ENCODE assay signal across 1 cellular context in the genomic region with DNA sequence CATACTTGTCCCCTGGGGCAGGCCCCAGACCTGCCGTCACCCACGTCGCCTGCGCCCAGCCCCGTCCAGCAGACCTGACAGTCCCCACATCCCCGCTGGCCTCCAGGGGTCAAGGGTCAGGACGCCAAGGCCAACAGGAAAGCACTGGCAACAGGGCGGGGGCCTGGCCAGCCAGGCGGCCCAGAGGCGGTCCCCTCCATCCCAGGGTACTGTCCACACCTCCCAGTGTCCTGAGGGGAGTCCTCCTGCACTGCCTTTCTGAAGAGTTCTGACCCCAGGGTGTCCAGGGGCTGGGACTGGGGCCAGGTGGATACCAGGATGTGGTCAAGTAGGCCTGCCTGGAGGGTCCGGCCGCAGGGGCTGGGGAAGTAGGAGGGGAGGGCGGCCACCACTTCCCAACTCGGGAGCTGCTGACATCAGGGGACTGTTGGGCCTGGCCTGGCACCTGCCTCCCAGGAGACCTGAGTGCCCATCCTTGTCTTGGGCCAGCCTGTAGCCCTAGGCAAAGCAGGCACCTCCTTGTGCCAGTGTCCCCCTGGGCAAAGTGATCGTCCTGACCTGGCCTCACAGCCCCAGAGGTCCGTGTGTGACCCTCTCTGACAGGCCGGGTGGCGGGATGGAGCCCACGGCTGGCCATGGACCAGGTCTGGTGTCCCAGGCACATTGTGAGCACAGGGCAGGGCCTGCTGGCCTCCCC.
TF ChIP-seq lines count a peak whose summit lies in the region.

No MANE protein-coding gene starts in this region.

TF ChIP-seq in HepG2, 621 proteins besides CTCF, POLR2A, EP300 and RAD21 (continued from another document and continues in another):
- TF ChIP-seq, protein P1, sequence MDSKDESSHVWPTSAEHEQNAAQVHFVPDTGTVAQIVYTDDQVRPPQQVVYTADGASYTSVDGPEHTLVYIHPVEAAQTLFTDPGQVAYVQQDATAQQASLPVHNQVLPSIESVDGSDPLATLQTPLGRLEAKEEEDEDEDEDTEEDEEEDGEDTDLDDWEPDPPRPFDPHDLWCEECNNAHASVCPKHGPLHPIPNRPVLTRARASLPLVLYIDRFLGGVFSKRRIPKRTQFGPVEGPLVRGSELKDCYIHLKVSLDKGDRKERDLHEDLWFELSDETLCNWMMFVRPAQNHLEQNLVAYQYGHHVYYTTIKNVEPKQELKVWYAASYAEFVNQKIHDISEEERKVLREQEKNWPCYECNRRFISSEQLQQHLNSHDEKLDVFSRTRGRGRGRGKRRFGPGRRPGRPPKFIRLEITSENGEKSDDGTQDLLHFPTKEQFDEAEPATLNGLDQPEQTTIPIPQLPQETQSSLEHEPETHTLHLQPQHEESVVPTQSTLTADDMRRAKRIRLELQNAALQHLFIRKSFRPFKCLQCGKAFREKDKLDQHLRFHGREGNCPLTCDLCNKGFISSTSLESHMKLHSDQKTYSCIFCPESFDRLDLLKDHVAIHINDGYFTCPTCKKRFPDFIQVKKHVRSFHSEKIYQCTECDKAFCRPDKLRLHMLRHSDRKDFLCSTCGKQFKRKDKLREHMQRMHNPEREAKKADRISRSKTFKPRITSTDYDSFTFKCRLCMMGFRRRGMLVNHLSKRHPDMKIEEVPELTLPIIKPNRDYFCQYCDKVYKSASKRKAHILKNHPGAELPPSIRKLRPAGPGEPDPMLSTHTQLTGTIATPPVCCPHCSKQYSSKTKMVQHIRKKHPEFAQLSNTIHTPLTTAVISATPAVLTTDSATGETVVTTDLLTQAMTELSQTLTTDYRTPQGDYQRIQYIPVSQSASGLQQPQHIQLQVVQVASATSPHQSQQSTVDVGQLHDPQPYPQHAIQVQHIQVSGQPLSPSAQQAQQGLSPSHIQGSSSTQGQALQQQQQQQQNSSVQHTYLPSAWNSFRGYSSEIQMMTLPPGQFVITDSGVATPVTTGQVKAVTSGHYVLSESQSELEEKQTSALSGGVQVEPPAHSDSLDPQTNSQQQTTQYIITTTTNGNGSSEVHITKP (CRISPR knock-in tag; IDR thresholded peaks at IDR 0.05; ENCODE audit: low read depth) = no peak
- TF ChIP-seq MTF2 (CRISPR knock-in tag; IDR thresholded peaks at IDR 0.05; ENCODE audit: borderline replicate concordance) (no peak), CAMTA2 (CRISPR knock-in tag; IDR thresholded peaks at IDR 0.05; ENCODE audit: borderline replicate concordance) (no peak), RFXANK (CRISPR knock-in tag; IDR thresholded peaks at IDR 0.05) (no peak), NFATC3 (CRISPR knock-in tag; IDR thresholded peaks at IDR 0.05) (no peak), SMARCE1 (IDR thresholded peaks at IDR 0.05; ENCODE audit: borderline replicate concordance) (no peak), ZNF382 (CRISPR knock-in tag; IDR thresholded peaks at IDR 0.05; ENCODE audit: borderline replicate concordance) (no peak), PAX8 (CRISPR knock-in tag; IDR thresholded peaks at IDR 0.05; ENCODE audit: borderline replicate concordance) (no peak), RXRA (CRISPR knock-in tag; IDR thresholded peaks at IDR 0.05) (peak; percentile 79), NFE2L2 (IDR thresholded peaks at IDR 0.05; ENCODE audit: low read length) (no peak), ATF1 (CRISPR knock-in tag; IDR thresholded peaks at IDR 0.05) (no peak), ZC3H13 (CRISPR knock-in tag; IDR thresholded peaks at IDR 0.05) (peak; percentile 62; the same call in 1 of the 2 replicates), DNMT1 (CRISPR knock-in tag; IDR thresholded peaks at IDR 0.05) (no peak), ZNF101 (CRISPR knock-in tag; IDR thresholded peaks at IDR 0.05; ENCODE audit: borderline replicate concordance, low read depth) (no peak), SOX13 (IDR thresholded peaks at IDR 0.05) (no peak), SOX13 (CRISPR knock-in tag; conservative IDR thresholded peaks at IDR 0.05 in 1 of 2, IDR thresholded peaks at IDR 0.05 in 1 of 2) (peak in 1 of 2 experiments; percentile 61; a peak in 1 of 4 replicates), STAT5B (CRISPR knock-in tag; IDR thresholded peaks at IDR 0.05) (no peak), HOXA3 (CRISPR knock-in tag; IDR thresholded peaks at IDR 0.05) (peak; percentile 84), RELA (CRISPR knock-in tag; IDR thresholded peaks at IDR 0.05) (no peak), ZNF883 (CRISPR knock-in tag; IDR thresholded peaks at IDR 0.05; ENCODE audit: not compliant biosample characterization) (peak; percentile 38), TRIM24 (CRISPR knock-in tag; IDR thresholded peaks at IDR 0.05) (no peak), CEBPB (IDR thresholded peaks at IDR 0.05; ENCODE audit: borderline replicate concordance, low read depth, low read length) (no peak), ZNF616 (CRISPR knock-in tag; IDR thresholded peaks at IDR 0.05; ENCODE audit: low read depth) (no peak), MBD4 (IDR thresholded peaks at IDR 0.05; ENCODE audit: borderline replicate concordance, low read length) (no peak), ZNF143 (CRISPR knock-in tag; IDR thresholded peaks at IDR 0.05) (no peak; the same call in 1 of the 2 replicates), SRF (IDR thresholded peaks at IDR 0.05; ENCODE audit: low read depth, low read length) (no peak), ELF3 (CRISPR knock-in tag; IDR thresholded peaks at IDR 0.05) (peak; percentile 79), HDAC1 (CRISPR knock-in tag; IDR thresholded peaks at IDR 0.05) (peak; percentile 85; the same call in 1 of the 2 replicates), HCFC1 (IDR thresholded peaks at IDR 0.05; ENCODE audit: low read depth, low read length) (no peak), ZNF431 (CRISPR knock-in tag; IDR thresholded peaks at IDR 0.05; ENCODE audit: borderline replicate concordance, low read depth) (0 out of 2 replicates have a peak, but pooled peaks have one; percentile 6), ZNF274 (CRISPR knock-in tag; IDR thresholded peaks at IDR 0.05) (0 out of 2 replicates have a peak, but pooled peaks have one; percentile 47), ZNF556 (CRISPR knock-in tag; IDR thresholded peaks at IDR 0.05; ENCODE audit: borderline replicate concordance) (peak; percentile 70; the same call in 1 of the 2 replicates), BORCS8-MEF2B (CRISPR knock-in tag; IDR thresholded peaks at IDR 0.05) (no peak)
- TF ChIP-seq, protein P2, sequence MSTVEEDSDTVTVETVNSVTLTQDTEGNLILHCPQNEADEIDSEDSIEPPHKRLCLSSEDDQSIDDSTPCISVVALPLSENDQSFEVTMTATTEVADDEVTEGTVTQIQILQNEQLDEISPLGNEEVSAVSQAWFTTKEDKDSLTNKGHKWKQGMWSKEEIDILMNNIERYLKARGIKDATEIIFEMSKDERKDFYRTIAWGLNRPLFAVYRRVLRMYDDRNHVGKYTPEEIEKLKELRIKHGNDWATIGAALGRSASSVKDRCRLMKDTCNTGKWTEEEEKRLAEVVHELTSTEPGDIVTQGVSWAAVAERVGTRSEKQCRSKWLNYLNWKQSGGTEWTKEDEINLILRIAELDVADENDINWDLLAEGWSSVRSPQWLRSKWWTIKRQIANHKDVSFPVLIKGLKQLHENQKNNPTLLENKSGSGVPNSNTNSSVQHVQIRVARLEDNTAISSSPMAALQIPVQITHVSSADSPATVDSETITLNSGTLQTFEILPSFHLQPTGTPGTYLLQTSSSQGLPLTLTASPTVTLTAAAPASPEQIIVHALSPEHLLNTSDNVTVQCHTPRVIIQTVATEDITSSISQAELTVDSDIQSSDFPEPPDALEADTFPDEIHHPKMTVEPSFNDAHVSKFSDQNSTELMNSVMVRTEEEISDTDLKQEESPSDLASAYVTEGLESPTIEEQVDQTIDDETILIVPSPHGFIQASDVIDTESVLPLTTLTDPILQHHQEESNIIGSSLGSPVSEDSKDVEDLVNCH (CRISPR knock-in tag; IDR thresholded peaks at IDR 0.05) = no peak
- TF ChIP-seq, protein P3, sequence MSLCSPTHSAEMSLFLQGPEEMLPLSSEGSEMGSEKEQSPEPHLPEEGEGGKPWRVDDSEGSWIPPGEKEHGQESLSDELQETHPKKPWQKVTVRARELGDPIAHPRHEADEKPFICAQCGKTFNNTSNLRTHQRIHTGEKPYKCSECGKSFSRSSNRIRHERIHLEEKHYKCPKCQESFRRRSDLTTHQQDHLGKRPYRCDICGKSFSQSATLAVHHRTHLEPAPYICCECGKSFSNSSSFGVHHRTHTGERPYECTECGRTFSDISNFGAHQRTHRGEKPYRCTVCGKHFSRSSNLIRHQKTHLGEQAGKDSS (CRISPR knock-in tag; IDR thresholded peaks at IDR 0.05; ENCODE audit: borderline replicate concordance, low read depth) = no peak; the same call in 1 of the 2 replicates
- TF ChIP-seq, protein P4, sequence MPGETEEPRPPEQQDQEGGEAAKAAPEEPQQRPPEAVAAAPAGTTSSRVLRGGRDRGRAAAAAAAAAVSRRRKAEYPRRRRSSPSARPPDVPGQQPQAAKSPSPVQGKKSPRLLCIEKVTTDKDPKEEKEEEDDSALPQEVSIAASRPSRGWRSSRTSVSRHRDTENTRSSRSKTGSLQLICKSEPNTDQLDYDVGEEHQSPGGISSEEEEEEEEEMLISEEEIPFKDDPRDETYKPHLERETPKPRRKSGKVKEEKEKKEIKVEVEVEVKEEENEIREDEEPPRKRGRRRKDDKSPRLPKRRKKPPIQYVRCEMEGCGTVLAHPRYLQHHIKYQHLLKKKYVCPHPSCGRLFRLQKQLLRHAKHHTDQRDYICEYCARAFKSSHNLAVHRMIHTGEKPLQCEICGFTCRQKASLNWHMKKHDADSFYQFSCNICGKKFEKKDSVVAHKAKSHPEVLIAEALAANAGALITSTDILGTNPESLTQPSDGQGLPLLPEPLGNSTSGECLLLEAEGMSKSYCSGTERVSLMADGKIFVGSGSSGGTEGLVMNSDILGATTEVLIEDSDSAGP (CRISPR knock-in tag; IDR thresholded peaks at IDR 0.05; ENCODE audit: borderline replicate concordance) = no peak
- TF ChIP-seq, protein P5, sequence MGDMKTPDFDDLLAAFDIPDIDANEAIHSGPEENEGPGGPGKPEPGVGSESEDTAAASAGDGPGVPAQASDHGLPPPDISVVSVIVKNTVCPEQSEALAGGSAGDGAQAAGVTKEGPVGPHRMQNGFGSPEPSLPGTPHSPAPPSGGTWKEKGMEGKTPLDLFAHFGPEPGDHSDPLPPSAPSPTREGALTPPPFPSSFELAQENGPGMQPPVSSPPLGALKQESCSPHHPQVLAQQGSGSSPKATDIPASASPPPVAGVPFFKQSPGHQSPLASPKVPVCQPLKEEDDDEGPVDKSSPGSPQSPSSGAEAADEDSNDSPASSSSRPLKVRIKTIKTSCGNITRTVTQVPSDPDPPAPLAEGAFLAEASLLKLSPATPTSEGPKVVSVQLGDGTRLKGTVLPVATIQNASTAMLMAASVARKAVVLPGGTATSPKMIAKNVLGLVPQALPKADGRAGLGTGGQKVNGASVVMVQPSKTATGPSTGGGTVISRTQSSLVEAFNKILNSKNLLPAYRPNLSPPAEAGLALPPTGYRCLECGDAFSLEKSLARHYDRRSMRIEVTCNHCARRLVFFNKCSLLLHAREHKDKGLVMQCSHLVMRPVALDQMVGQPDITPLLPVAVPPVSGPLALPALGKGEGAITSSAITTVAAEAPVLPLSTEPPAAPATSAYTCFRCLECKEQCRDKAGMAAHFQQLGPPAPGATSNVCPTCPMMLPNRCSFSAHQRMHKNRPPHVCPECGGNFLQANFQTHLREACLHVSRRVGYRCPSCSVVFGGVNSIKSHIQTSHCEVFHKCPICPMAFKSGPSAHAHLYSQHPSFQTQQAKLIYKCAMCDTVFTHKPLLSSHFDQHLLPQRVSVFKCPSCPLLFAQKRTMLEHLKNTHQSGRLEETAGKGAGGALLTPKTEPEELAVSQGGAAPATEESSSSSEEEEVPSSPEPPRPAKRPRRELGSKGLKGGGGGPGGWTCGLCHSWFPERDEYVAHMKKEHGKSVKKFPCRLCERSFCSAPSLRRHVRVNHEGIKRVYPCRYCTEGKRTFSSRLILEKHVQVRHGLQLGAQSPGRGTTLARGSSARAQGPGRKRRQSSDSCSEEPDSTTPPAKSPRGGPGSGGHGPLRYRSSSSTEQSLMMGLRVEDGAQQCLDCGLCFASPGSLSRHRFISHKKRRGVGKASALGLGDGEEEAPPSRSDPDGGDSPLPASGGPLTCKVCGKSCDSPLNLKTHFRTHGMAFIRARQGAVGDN (CRISPR knock-in tag; IDR thresholded peaks at IDR 0.05) = peak; percentile 97
- TF ChIP-seq, protein P6, sequence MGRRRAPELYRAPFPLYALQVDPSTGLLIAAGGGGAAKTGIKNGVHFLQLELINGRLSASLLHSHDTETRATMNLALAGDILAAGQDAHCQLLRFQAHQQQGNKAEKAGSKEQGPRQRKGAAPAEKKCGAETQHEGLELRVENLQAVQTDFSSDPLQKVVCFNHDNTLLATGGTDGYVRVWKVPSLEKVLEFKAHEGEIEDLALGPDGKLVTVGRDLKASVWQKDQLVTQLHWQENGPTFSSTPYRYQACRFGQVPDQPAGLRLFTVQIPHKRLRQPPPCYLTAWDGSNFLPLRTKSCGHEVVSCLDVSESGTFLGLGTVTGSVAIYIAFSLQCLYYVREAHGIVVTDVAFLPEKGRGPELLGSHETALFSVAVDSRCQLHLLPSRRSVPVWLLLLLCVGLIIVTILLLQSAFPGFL (CRISPR knock-in tag; IDR thresholded peaks at IDR 0.05) = no peak
- TF ChIP-seq, protein P7, sequence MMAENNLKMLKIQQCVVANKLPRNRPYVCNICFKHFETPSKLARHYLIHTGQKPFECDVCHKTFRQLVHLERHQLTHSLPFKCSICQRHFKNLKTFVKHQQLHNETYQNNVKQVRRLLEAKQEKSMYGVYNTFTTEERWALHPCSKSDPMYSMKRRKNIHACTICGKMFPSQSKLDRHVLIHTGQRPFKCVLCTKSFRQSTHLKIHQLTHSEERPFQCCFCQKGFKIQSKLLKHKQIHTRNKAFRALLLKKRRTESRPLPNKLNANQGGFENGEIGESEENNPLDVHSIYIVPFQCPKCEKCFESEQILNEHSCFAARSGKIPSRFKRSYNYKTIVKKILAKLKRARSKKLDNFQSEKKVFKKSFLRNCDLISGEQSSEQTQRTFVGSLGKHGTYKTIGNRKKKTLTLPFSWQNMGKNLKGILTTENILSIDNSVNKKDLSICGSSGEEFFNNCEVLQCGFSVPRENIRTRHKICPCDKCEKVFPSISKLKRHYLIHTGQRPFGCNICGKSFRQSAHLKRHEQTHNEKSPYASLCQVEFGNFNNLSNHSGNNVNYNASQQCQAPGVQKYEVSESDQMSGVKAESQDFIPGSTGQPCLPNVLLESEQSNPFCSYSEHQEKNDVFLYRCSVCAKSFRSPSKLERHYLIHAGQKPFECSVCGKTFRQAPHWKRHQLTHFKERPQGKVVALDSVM (CRISPR knock-in tag; IDR thresholded peaks at IDR 0.05) = no peak
